Comparison of ENCODE assay signal across 21 cellular contexts in genomic region chr9:2195211-2195610, GRCh38.
"Had no signal": no experiment of that assay in that cellular context is flagged by ENCODE, and none has a peak within 500 bp of the region (broad histone marks: within the 10 kb centered on the region; RNA-seq: fewer than 3 reads in every experiment).

No MANE protein-coding gene starts in this region.

- ATAC-seq: Panc1, PC-3, SK-N-SH treated with all-trans-retinoic acid at 6 μM for 48 hours had no signal

- DNase-seq: KBM-7, MV-4-11, NCI-H1048, NCI-H1105, NCI-H1417, NCI-H1436 treated with DMSO at 0.1 percent for 48 hours, NCI-H1694 treated with DMSO at 0.1 percent for 48 hours, NCI-H1930, NCI-H2081, NCI-H2107, NCI-H226, NCI-H446, NCI-H510A, NCI-H524 treated with DMSO at 0.1 percent for 48 hours, NCI-H69, NCI-H774, PC-3, SHP77 treated with DMSO at 0.1 percent for 48 hours, SJCRH30 had no signal
